1 cellular context compared by ENCODE assay signal in the genomic region with DNA sequence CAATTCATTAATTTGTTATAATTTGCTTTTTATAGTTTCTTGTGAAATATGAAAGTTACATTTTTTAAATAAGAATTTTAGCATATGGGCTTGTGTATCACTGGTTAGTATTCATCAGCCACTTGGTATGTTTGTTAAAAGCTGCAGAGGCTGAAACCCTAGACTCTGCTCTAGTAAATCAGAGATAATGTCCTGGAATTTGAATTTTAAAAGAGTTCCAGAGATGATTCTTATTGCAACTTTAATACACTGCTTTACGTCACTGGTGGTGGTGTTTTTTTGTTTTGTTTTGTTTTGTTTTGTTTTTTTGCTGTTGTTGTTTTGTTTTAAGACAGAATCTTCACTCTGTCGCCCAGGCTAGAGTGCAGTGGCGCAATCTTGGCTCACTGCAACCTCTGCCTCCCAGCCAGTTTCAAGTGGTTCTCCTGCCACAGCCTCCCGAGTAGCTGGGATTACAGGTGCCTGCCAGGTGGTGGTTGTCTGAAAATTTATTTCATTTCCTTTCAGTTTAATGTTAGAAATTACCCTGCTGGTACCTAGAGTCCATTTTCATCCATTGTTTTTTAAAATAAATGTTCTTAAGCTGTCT.
TF ChIP-seq lines count a peak whose summit lies in the region.

No MANE protein-coding gene starts in this region.

TF ChIP-seq in GM23338, 12 proteins besides CTCF, POLR2A, EP300 and RAD21 (continued from another document):
- TF ChIP-seq, protein P1, sequence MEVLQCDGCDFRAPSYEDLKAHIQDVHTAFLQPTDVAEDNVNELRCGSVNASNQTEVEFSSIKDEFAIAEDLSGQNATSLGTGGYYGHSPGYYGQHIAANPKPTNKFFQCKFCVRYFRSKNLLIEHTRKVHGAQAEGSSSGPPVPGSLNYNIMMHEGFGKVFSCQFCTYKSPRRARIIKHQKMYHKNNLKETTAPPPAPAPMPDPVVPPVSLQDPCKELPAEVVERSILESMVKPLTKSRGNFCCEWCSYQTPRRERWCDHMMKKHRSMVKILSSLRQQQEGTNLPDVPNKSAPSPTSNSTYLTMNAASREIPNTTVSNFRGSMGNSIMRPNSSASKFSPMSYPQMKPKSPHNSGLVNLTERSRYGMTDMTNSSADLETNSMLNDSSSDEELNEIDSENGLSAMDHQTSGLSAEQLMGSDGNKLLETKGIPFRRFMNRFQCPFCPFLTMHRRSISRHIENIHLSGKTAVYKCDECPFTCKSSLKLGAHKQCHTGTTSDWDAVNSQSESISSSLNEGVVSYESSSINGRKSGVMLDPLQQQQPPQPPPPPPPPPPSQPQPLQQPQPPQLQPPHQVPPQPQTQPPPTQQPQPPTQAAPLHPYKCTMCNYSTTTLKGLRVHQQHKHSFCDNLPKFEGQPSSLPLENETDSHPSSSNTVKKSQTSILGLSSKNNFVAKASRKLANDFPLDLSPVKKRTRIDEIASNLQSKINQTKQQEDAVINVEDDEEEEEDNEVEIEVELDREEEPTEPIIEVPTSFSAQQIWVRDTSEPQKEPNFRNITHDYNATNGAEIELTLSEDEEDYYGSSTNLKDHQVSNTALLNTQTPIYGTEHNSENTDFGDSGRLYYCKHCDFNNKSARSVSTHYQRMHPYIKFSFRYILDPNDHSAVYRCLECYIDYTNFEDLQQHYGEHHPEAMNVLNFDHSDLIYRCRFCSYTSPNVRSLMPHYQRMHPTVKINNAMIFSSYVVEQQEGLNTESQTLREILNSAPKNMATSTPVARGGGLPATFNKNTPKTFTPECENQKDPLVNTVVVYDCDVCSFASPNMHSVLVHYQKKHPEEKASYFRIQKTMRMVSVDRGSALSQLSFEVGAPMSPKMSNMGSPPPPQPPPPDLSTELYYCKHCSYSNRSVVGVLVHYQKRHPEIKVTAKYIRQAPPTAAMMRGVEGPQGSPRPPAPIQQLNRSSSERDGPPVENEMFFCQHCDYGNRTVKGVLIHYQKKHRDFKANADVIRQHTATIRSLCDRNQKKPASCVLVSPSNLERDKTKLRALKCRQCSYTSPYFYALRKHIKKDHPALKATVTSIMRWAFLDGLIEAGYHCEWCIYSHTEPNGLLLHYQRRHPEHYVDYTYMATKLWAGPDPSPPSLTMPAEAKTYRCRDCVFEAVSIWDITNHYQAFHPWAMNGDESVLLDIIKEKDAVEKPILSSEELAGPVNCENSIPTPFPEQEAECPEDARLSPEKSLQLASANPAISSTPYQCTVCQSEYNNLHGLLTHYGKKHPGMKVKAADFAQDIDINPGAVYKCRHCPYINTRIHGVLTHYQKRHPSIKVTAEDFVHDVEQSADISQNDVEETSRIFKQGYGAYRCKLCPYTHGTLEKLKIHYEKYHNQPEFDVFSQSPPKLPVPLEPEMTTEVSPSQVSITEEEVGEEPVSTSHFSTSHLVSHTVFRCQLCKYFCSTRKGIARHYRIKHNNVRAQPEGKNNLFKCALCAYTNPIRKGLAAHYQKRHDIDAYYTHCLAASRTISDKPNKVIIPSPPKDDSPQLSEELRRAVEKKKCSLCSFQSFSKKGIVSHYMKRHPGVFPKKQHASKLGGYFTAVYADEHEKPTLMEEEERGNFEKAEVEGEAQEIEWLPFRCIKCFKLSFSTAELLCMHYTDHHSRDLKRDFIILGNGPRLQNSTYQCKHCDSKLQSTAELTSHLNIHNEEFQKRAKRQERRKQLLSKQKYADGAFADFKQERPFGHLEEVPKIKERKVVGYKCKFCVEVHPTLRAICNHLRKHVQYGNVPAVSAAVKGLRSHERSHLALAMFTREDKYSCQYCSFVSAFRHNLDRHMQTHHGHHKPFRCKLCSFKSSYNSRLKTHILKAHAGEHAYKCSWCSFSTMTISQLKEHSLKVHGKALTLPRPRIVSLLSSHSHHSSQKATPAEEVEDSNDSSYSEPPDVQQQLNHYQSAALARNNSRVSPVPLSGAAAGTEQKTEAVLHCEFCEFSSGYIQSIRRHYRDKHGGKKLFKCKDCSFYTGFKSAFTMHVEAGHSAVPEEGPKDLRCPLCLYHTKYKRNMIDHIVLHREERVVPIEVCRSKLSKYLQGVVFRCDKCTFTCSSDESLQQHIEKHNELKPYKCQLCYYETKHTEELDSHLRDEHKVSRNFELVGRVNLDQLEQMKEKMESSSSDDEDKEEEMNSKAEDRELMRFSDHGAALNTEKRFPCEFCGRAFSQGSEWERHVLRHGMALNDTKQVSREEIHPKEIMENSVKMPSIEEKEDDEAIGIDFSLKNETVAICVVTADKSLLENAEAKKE (CRISPR knock-in tag; IDR thresholded peaks at IDR 0.05), result no peak
